In the genomic region with DNA sequence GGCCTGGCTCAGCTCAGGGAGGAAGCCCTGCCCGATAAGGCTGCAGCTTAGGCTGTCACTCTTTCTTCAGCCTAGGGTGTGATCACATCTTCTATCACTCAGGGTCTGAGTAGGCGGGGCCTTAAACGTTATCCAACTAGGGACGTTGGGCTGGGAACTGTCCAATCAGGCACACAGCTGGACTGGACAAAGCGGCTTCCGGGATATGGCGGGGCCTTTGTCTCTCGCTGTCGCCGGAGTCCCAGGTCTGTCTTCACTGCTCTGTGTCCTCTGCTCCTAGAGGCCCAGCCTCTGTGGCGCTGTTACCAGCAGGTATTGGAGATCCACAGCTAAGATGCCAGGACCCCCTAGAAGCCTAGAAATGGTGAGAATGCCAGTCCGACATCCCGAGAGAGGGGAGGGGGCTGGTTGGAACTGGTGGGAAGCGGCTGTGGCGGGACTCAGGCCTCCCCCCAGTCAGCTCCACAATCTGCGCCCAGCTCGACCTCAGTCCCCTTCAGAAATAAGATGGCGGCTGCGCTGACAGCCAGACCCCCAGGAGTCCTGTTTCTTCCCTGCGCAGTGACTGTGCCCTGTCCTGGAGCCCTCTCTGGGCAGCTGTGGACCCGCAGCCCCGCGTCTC, we compare ENCODE assay signal across 8 cellular contexts. TPM values are rescaled to one million over a fixed set of nuclear protein-coding genes. Genes with fewer than 3 reads are reported as not detected.
A peak's percentile ranks its signal among the peaks of the same experiment; 100 is the strongest.
DNase-seq lines count a peak whose midpoint lies in the region; TF ChIP-seq lines count a peak whose summit lies in the region.

A gene (plus strand): TSS at position 214 of the 622 bp plus-strand sequence. CDS start 121 bp downstream, at position 335.

- CTCF ChIA-PET in CD4-positive, alpha-beta memory T cell (lab: Charles Lee; ENCODE audit: partially characterized antibody) = interaction anchor here (1.4 kb wide), 1 partner anchor 692 kb away, joined by 3 read pairs; a partner anchor contains a TSS

- H3K27ac ChIP-seq in CD4-positive, alpha-beta memory T cell (ENCODE audit: low read depth, low read length) = peak within 1 kb of the TSS; percentile 73

- peak within 1 kb of the TSS; percentile 69 to 78 for H3K4me3 ChIP-seq in CD4-positive, alpha-beta memory T cell (ENCODE audit: low read length in 2 of 2)

- H3K4me3 Mint-ChIP-seq in CD4-positive, alpha-beta memory T cell = peak within 1 kb of the TSS; percentile 93 to 97 (median 96)
- peak within 1 kb of the TSS; percentile 96 for H3K4me3 Mint-ChIP-seq in activated naive CD4-positive, alpha-beta T cell treated with anti-CD3 and anti-CD28 coated beads, Interleukin-2, amount 50 U/mL, for 24 hours

- no peak for TF ChIP-seq CTCF in GM20000 (IDR thresholded peaks at IDR 0.05; ENCODE audit: extremely low read depth, missing control alignments)

- peak; percentile 65 to 84 (median 74) for DNase-seq in CD4-positive, alpha-beta memory T cell
- DNase-seq in GM20000 (ENCODE audit: low spot score) = peak; percentile 82
- peak in 74 of 76 experiments; percentile 41 to 97 (median 88) for DNase-seq in HUDEP-2 (lab: John Stamatoyannopoulos, UW; ENCODE audit: unreplicated experiment in 76 of 76)
- DNase-seq in SK-MEL-5 (ENCODE audit: low read depth, low spot score) = peak; percentile 93
- peak; percentile 90 for DNase-seq in glomerular endothelial cell (ENCODE audit: extremely low read depth, low read depth, low spot score)
- peak; percentile 32 to 96 (median 84) for DNase-seq in nucleus accumbens (lab: John Stamatoyannopoulos, UW)
- DNase-seq in superior temporal gyrus (ENCODE audit: extremely low spot score) = peak; percentile 97

- peaks cover 3% of the 10 kb centered on the region for H3K36me3 ChIP-seq in CD4-positive, alpha-beta memory T cell (ENCODE audit: insufficient read depth, low read length)

- H3K27me3 ChIP-seq in CD4-positive, alpha-beta memory T cell (ENCODE audit: insufficient read depth, low read length) = no peaks in the 10 kb centered on the region

- in situ Hi-C loops in SK-MEL-5 (cut with HindIII; ENCODE audit: low pct_unique_long_range_greater_than_20kb, low sequenced_read_pairs) = no loop called here

- peaks cover 8% of the 10 kb centered on the region for H3K4me1 ChIP-seq in CD4-positive, alpha-beta memory T cell (ENCODE audit: insufficient read depth, low read length)

- peaks cover 4 to 13% (median 8%) of the 10 kb centered on the region in 4 donors for H3K4me1 Mint-ChIP-seq in CD4-positive, alpha-beta memory T cell
- H3K4me1 Mint-ChIP-seq in activated naive CD4-positive, alpha-beta T cell treated with anti-CD3 and anti-CD28 coated beads, Interleukin-2, amount 50 U/mL, for 24 hours = peaks cover 8% of the 10 kb centered on the region

- POLR2A ChIA-PET in CD4-positive, alpha-beta memory T cell (lab: Charles Lee; ENCODE audit: partially characterized antibody) = interaction anchor here (0.9 to 2.9 kb wide), 10 partner anchors 10 to 837 kb away, joined by 3 to 34 read pairs (median 8); a partner anchor contains a TSS

- H3K27ac Mint-ChIP-seq in CD4-positive, alpha-beta memory T cell = peak within 1 kb of the TSS; percentile 89 to 97 (median 95)
- H3K27ac Mint-ChIP-seq in activated naive CD4-positive, alpha-beta T cell treated with anti-CD3 and anti-CD28 coated beads, Interleukin-2, amount 50 U/mL, for 24 hours = peak within 1 kb of the TSS; percentile 91

- H3K9me3 ChIP-seq in CD4-positive, alpha-beta memory T cell (ENCODE audit: control insufficient read depth in 1 of 2, low read length in 2 of 2) = no peaks in the 10 kb centered on the region

- H3K36me3 Mint-ChIP-seq in CD4-positive, alpha-beta memory T cell = peaks cover 9 to 11% of the 10 kb centered on the region in 2 donors
- no peaks in the 10 kb centered on the region for H3K36me3 Mint-ChIP-seq in activated naive CD4-positive, alpha-beta T cell treated with anti-CD3 and anti-CD28 coated beads, Interleukin-2, amount 50 U/mL, for 24 hours

- H3K27me3 Mint-ChIP-seq in CD4-positive, alpha-beta memory T cell = no peaks in the 10 kb centered on the region
- H3K27me3 Mint-ChIP-seq in activated naive CD4-positive, alpha-beta T cell treated with anti-CD3 and anti-CD28 coated beads, Interleukin-2, amount 50 U/mL, for 24 hours = no peaks in the 10 kb centered on the region

- peaks cover 0 to 4% (median 0%) of the 10 kb centered on the region in 8 donors for H3K9me3 Mint-ChIP-seq in CD4-positive, alpha-beta memory T cell
- no peaks in the 10 kb centered on the region for H3K9me3 Mint-ChIP-seq in activated naive CD4-positive, alpha-beta T cell treated with anti-CD3 and anti-CD28 coated beads, Interleukin-2, amount 50 U/mL, for 24 hours

- intact Hi-C loops in CD4-positive, alpha-beta memory T cell (cut with micrococcal nuclease) = loop anchor here (5.0 kb wide), 1 partner anchor 55 kb away; no protein-coding TSS in a partner anchor

RNA-seq across cellular contexts. Expression of the gene that starts here (rescaled TPM):
- 10 to 100 TPM; 17.6 to 19.1 TPM for total RNA-seq in CD4-positive, alpha-beta memory T cell
- 1 to 10 TPM; 3.4 to 7.4 TPM for polyA plus RNA-seq in CD4-positive, alpha-beta memory T cell
- 9.8 and 10.0 TPM in 2 replicates for total RNA-seq in SK-MEL-5 (2014; rRNA removed; shearing (Covaris generic))
- 2.7 and 3.9 TPM in 2 replicates for polyA plus RNA-seq in SK-MEL-5 (2015; cell fraction: cytosol; rRNA removed)
- 5.0 and 6.8 TPM in 2 replicates for polyA plus RNA-seq in SK-MEL-5 (2015; cell fraction: nucleus; rRNA removed)
- 10.1 and 19.1 TPM in 2 replicates for total RNA-seq in glomerular endothelial cell

Comparison
In these comparisons a context has a peak if more than half of its experiments do, and no peak if none do; other contexts are left out.
1. Peak in every context shown above with its lines: DNase-seq, H3K4me3 ChIP-seq and H3K27ac ChIP-seq.